28 cellular contexts compared by ENCODE assay signal in the genomic region with DNA sequence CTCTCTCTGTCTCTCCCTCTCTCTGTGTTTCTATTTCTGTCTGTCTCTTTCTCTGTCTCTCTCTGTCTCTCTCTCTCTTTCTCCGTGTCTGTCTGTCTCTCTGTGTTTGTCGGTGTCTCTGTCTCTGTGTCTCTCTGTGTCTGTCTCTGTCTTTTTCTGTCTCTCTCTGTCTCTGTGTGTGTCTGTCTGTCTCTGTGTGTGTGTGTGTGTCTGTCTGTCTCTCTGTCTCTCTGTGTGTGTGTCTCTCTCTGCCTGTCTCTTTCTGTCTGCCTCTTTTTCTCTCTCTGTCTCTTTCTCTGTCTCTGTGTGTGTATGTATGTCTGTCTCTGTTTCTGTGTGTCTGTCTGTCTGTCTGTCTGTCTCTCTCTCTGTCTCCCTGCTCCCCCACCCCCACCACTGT.
"Had no signal": no experiment of that assay in that cellular context is flagged by ENCODE, and none has a peak within 500 bp of the region (broad histone marks: within the 10 kb centered on the region; RNA-seq: fewer than 3 reads in every experiment).

No MANE protein-coding gene starts in this region.

- FAIRE-seq: kidney, pancreas, urothelium cell line had no signal

- H3K36me3 ChIP-seq: left lung, lower lobe of right lung, pancreas, prostate gland, suprapubic skin, thoracic aorta, tibial artery, upper lobe of right lung had no signal

- DNase-seq: kidney; left colon; left lung; lower lobe of right lung; mammary epithelial cell; mesenchymal stem cell; naive thymus-derived CD8-positive, alpha-beta T cell; nucleus accumbens; pancreas; retina; right cardiac atrium; stimulated activated CD4-positive, alpha-beta T cell treated with anti-CD3 and anti-CD28 coated beads, Interleukin-12 subunit alpha, Interleukin-12 subunit beta, amount 100 ng/mL, for 4 hours; stimulated activated CD4-positive, alpha-beta T cell treated with anti-CD3 and anti-CD28 coated beads, Interleukin-15, amount 100 ng/mL, for 24 hours; stimulated activated CD4-positive, alpha-beta T cell treated with anti-CD3 and anti-CD28 coated beads, Interleukin-2, amount 100 ng/mL, for 24 hours; stimulated activated CD4-positive, alpha-beta T cell treated with anti-CD3 and anti-CD28 coated beads, Interleukin-4, amount 100 ng/mL, for 1 hour; stimulated activated naive CD4-positive, alpha-beta T cell; tibial artery; trophoblast cell; upper lobe of right lung had no signal

- H3K27me3 ChIP-seq: pancreas had no signal

- H3K27ac ChIP-seq: left lung, lower lobe of right lung, pancreas, prostate gland, skin epidermis, suprapubic skin, thoracic aorta, tibial artery, upper lobe of right lung had no signal

- H3K4me1 Mint-ChIP-seq: nephron, neural crest cell had no signal

- H3K4me3 ChIP-seq: left lung, lower lobe of right lung, pancreas, prostate gland, skin epidermis, suprapubic skin, thoracic aorta, tibial artery, upper lobe of right lung had no signal

- ATAC-seq: left colon; left lung; lower lobe of right lung; naive thymus-derived CD8-positive, alpha-beta T cell; pancreas; right cardiac atrium; sciatic nerve; upper lobe of right lung had no signal

- H3K9me3 ChIP-seq: left lung, lower lobe of right lung, pancreas, prostate gland, suprapubic skin, thoracic aorta, tibial artery, upper lobe of right lung had no signal

- H3K4me1 ChIP-seq: left lung, lower lobe of right lung, pancreas, prostate gland, suprapubic skin, tibial artery, upper lobe of right lung had no signal

- H3K4me3 Mint-ChIP-seq: naive thymus-derived CD8-positive, alpha-beta T cell; nephron; neural crest cell; stimulated activated naive CD8-positive, alpha-beta T cell treated with anti-CD3 and anti-CD28 coated beads, Interleukin-15, Interleukin-2, amounts not matched to agents 100 ng/mL and 50 ng/mL, for 24 hours had no signal

- H3K27ac Mint-ChIP-seq: nephron; stimulated activated naive CD8-positive, alpha-beta T cell treated with anti-CD3 and anti-CD28 coated beads, Interleukin-15, Interleukin-2, amounts not matched to agents 100 ng/mL and 50 ng/mL, for 24 hours had no signal

- H3K9me3 Mint-ChIP-seq: naive thymus-derived CD8-positive, alpha-beta T cell; nephron; neural crest cell; stimulated activated naive CD8-positive, alpha-beta T cell treated with anti-CD3 and anti-CD28 coated beads, Interleukin-15, Interleukin-2, amounts not matched to agents 100 ng/mL and 50 ng/mL, for 24 hours had no signal
